Comparison of ENCODE assay signal across 5 cellular contexts in the genomic region with DNA sequence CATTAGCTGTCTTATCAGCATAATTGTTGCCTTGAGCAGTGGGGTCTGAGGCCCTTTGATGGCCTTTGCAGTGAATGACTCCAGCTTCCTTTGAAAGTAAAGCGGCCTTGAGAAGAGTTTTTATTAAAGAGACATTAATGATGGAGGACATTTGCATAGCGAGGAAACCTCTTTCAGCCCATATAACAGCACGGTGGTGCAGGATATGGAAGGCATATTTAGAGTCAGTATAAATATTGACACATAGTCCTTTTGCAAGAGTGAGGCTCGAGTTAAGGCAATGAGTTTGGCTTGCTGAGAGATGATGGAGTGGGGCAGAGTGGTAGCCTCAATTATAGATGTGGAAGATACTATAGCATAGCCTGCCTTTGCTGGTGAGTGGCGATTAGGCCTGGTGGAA. TPM values are rescaled to one million over a fixed set of nuclear protein-coding genes. Genes with fewer than 3 reads are reported as not detected.
DNase-seq lines count a peak whose midpoint lies in the region; ATAC-seq and TF ChIP-seq lines count a peak whose summit lies in the region.
"Not testable (repeated sequence)": the region's sequence is repeated elsewhere in the genome, so short reads cannot be mapped to it uniquely, and the experiment has no call there.

No MANE protein-coding gene starts in this region.

- 86 to 88% methylated on average over 5 of the region's 5 CpGs for WGBS in esophagus squamous epithelium, 2 donors

- not testable (repeated sequence) for H3F3A ChIP-seq in PC-3 (ENCODE audit: low read length, unreplicated experiment)

- not testable (repeated sequence) for TF ChIP-seq POLR2A in HCT116 (IDR thresholded peaks at IDR 0.05; ENCODE audit: borderline replicate concordance, extremely low read depth, insufficient read depth, insufficient read length); esophagus squamous epithelium (IDR thresholded peaks at IDR 0.05); vagina (IDR thresholded peaks at IDR 0.05)

- not testable (repeated sequence) for H3K27me3 Mint-ChIP-seq in osteocyte (ENCODE audit: unreplicated experiment)

- H3K27ac ChIP-seq in HCT116 (ENCODE audit: low read depth, low read length), result not testable (repeated sequence)
- peak overlapping the region; percentile 98 for H3K27ac ChIP-seq in PC-3 (ENCODE audit: low read length)
- peak overlapping the region in 3 of 4 donors; percentile 79 to 89 (median 87) for H3K27ac ChIP-seq in esophagus squamous epithelium
- peak overlapping the region; percentile 62 for H3K27ac ChIP-seq in vagina

- not testable (repeated sequence) for BruUV-seq in HCT116 (replicated peaks; lab: Mats Ljungman, UMichigan); PC-3 (replicated peaks; lab: Mats Ljungman, UMichigan)

- H3K4me2 ChIP-seq in HCT116 (ENCODE audit: low read length); PC-3 (ENCODE audit: low read length): not testable (repeated sequence)

- H3K9me2 ChIP-seq in HCT116 (ENCODE audit: insufficient read depth); PC-3 (replicated peaks; ENCODE audit: low read length): not testable (repeated sequence)

- H3K4me1 ChIP-seq in HCT116 (ENCODE audit: control insufficient read depth in 1 of 2, insufficient read depth in 2 of 2, low read length in 2 of 2), result peaks cover 0 to 16% of the 10 kb centered on the region in 2 experiments; a peak in 2 of 4 replicates
- H3K4me1 ChIP-seq in PC-3 (ENCODE audit: insufficient read depth, low read length), result peaks cover 16% of the 10 kb centered on the region
- H3K4me1 ChIP-seq in esophagus squamous epithelium, result peaks cover 0 to 43% (median 12%) of the 10 kb centered on the region in 3 donors
- peaks cover 14% of the 10 kb centered on the region for H3K4me1 ChIP-seq in vagina

- not testable (repeated sequence) for H3K36me3 Mint-ChIP-seq in osteocyte (ENCODE audit: unreplicated experiment)

- H2AFZ ChIP-seq in HCT116 (ENCODE audit: low read depth, low read length, poor library complexity, severe bottlenecking); PC-3 (ENCODE audit: low read length): not testable (repeated sequence)

- H4K20me1 ChIP-seq in HCT116 (ENCODE audit: insufficient read depth); PC-3 (ENCODE audit: low read length): not testable (repeated sequence)

- H3K79me2 ChIP-seq in HCT116 (ENCODE audit: insufficient read depth, low read length); PC-3 (ENCODE audit: low read length): not testable (repeated sequence)

- intact Hi-C loops in HCT116 (cut with micrococcal nuclease); esophagus squamous epithelium (cut with DNase I): not testable (repeated sequence)
- intact Hi-C loops in PC-3 (cut with micrococcal nuclease) (loop anchor here (10.0 kb wide), 1 partner anchor 89 kb away; a partner anchor contains a TSS), vagina (cut with DNase I) (loop anchor here (5.0 kb wide), 1 partner anchor 1248 kb away; no protein-coding TSS in a partner anchor)

- H3K27me3 ChIP-seq in HCT116 (ENCODE audit: insufficient read depth, low read length); PC-3 (ENCODE audit: low read length); esophagus squamous epithelium; vagina: not testable (repeated sequence)

- POLR2A ChIA-PET in HCT116 (lab: Charles Lee); PC-3 (lab: Charles Lee; ENCODE audit: unreplicated experiment): not testable (repeated sequence)

- not testable (repeated sequence) for H3K9ac ChIP-seq in HCT116 (ENCODE audit: low read length); PC-3 (ENCODE audit: low read length)

- not testable (repeated sequence) for H3K9me3 ChIP-seq in HCT116 (ENCODE audit: control insufficient read depth in 1 of 2, insufficient read depth in 1 of 2, low read depth in 1 of 2, low read length in 2 of 2); PC-3 (ENCODE audit: low read length); esophagus squamous epithelium; vagina

- H3K36me3 ChIP-seq in HCT116 (ENCODE audit: control insufficient read depth in 1 of 2, insufficient read depth in 2 of 2, low read length in 2 of 2); PC-3 (ENCODE audit: low read depth, low read length); esophagus squamous epithelium; vagina: not testable (repeated sequence)

- not testable (repeated sequence) for H3K4me3 Mint-ChIP-seq in osteocyte (ENCODE audit: unreplicated experiment)

- ATAC-seq in HCT116, PC-3: not testable (repeated sequence)

- RAD21 ChIA-PET in HCT116 (lab: Charles Lee; ENCODE audit: low non-redundant PET in 1 of 2, low total read pairs in 2 of 2, uncharacterized antibody in 2 of 2, unreplicated experiment in 2 of 2), result not testable (repeated sequence)

- TF ChIP-seq CTCF in HCT116 (IDR thresholded peaks at IDR 0.05 in 2 of 3, conservative IDR thresholded peaks at IDR 0.05 in 1 of 3; ENCODE audit: borderline replicate concordance in 1 of 3, insufficient read depth in 1 of 3, low read depth in 2 of 3, low read length in 2 of 3); PC-3 (conservative IDR thresholded peaks at IDR 0.05; ENCODE audit: low read depth, low read length); esophagus squamous epithelium (IDR thresholded peaks at IDR 0.05); osteocyte (IDR thresholded peaks at IDR 0.05); vagina (IDR thresholded peaks at IDR 0.05): not testable (repeated sequence)

- H3K27ac Mint-ChIP-seq in osteocyte (ENCODE audit: unreplicated experiment), result not testable (repeated sequence)

- H3K4me3 ChIP-seq in HCT116 (replicated peaks in 1 of 2; ENCODE audit: low read depth in 1 of 2, low read length in 2 of 2); PC-3 (ENCODE audit: low read length); esophagus squamous epithelium; vagina: not testable (repeated sequence)

- not testable (repeated sequence) for TF ChIP-seq RAD21 in HCT116 (IDR thresholded peaks at IDR 0.05; ENCODE audit: low read depth)

- not testable (repeated sequence) for DNase-seq in HCT116 (ENCODE audit: low read depth, low spot score); PC-3; esophagus squamous epithelium (lab: John Stamatoyannopoulos, UW)
- DNase-seq in osteocyte (ENCODE audit: extremely low spot score, unreplicated experiment) (peak; percentile 13), vagina (ENCODE audit: extremely low spot score in 2 of 2) (peak in 1 of 2 donors; percentile 5)

- CTCF ChIA-PET in HCT116 (lab: Charles Lee); PC-3 (lab: Charles Lee): not testable (repeated sequence)

- not testable (repeated sequence) for H3K4me1 Mint-ChIP-seq in osteocyte (ENCODE audit: unreplicated experiment)

- H3K9me3 Mint-ChIP-seq in osteocyte (ENCODE audit: unreplicated experiment), result not testable (repeated sequence)

TF ChIP-seq in HCT116, 20 proteins besides CTCF, POLR2A, EP300 and RAD21:
- peak; percentile 55; the same call in 1 of the 2 replicates for TF ChIP-seq CBX3 (IDR thresholded peaks at IDR 0.05; ENCODE audit: low read depth)

RNA-seq across cellular contexts. Expression of a gene that starts 51.1 kb away (rescaled TPM):
- 66.2 TPM for total RNA-seq in HCT116 (2021; ENCODE audit: unreplicated experiment)
- 38.3 and 43.2 TPM in 2 replicates for polyA plus RNA-seq in HCT116 (2012)
- 89.8 and 94.3 TPM in 2 replicates for total RNA-seq in PC-3 (2014; rRNA removed)
- total RNA-seq in esophagus squamous epithelium, result 100 to 1,000 TPM in 1 of 4 donors, 10 to 100 TPM in 3; 74.0 to 105 (median 84.1) TPM
- total RNA-seq in osteocyte, result 48.3 and 50.9 TPM in 2 replicates
- total RNA-seq in vagina, result 65.6 TPM
